In the genomic region with DNA sequence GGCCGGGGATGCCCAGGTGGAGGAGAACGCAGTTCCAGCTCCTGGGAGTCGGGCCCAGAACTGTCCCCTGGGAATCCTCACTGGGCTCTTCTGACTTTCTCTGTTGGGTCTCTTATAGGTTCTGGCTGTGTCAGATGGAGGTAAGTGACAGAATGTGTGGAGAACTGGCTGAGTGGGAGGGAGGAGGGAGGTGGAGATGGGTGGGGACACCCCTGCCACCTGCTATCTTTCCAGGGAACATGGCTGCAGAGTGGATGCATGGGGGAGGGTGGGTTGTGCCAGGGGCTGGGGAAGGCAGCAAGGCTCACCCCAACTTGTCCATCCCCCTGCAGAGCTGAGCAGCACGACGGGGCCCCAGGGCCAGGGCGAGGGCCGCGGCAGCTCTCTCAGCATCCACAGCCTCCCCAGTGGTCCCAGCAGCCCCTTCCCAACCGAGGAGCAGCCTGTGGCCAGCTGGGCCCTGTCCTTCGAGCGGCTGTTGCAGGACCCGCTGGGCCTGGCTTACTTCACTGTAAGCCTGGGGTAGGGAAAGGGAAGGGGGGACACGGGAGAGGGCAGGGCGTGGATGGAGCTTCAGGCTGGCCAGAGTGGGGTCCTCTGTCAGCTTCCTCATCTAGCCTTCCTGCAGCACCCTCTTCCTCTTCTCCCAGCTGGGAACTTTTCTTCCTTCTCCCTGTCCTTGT, we compare ENCODE assay signal across 1 cellular context.
TF ChIP-seq lines count a peak whose summit lies in the region.

No MANE protein-coding gene starts in this region.

TF ChIP-seq in SK-N-SH treated with all-trans-retinoic acid at 6 μM for 48 hours, 23 proteins besides CTCF, POLR2A, EP300 and RAD21 (continued from another document):
- TF ChIP-seq, protein P1, sequence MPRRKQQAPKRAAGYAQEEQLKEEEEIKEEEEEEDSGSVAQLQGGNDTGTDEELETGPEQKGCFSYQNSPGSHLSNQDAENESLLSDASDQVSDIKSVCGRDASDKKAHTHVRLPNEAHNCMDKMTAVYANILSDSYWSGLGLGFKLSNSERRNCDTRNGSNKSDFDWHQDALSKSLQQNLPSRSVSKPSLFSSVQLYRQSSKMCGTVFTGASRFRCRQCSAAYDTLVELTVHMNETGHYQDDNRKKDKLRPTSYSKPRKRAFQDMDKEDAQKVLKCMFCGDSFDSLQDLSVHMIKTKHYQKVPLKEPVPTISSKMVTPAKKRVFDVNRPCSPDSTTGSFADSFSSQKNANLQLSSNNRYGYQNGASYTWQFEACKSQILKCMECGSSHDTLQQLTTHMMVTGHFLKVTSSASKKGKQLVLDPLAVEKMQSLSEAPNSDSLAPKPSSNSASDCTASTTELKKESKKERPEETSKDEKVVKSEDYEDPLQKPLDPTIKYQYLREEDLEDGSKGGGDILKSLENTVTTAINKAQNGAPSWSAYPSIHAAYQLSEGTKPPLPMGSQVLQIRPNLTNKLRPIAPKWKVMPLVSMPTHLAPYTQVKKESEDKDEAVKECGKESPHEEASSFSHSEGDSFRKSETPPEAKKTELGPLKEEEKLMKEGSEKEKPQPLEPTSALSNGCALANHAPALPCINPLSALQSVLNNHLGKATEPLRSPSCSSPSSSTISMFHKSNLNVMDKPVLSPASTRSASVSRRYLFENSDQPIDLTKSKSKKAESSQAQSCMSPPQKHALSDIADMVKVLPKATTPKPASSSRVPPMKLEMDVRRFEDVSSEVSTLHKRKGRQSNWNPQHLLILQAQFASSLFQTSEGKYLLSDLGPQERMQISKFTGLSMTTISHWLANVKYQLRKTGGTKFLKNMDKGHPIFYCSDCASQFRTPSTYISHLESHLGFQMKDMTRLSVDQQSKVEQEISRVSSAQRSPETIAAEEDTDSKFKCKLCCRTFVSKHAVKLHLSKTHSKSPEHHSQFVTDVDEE (CRISPR knock-in tag; IDR thresholded peaks at IDR 0.05), result no peak
- TF ChIP-seq TOX (CRISPR knock-in tag; IDR thresholded peaks at IDR 0.05; ENCODE audit: borderline replicate concordance) (no peak), TCF4 (CRISPR knock-in tag; IDR thresholded peaks at IDR 0.05; ENCODE audit: borderline replicate concordance) (no peak), ZNF565 (CRISPR knock-in tag; conservative IDR thresholded peaks at IDR 0.05; ENCODE audit: low read depth) (no peak), ESRRG (CRISPR knock-in tag; IDR thresholded peaks at IDR 0.05) (no peak), ZC3H10 (CRISPR knock-in tag; IDR thresholded peaks at IDR 0.05) (no peak), ZFP30 (CRISPR knock-in tag; IDR thresholded peaks at IDR 0.05) (no peak), CSDC2 (CRISPR knock-in tag; IDR thresholded peaks at IDR 0.05) (no peak), ARNTL (CRISPR knock-in tag; IDR thresholded peaks at IDR 0.05; ENCODE audit: borderline replicate concordance, low read depth) (no peak), ZNF8 (CRISPR knock-in tag; IDR thresholded peaks at IDR 0.05) (no peak), BACH2 (CRISPR knock-in tag; IDR thresholded peaks at IDR 0.05; ENCODE audit: borderline replicate concordance) (no peak)
- TF ChIP-seq, protein P2, sequence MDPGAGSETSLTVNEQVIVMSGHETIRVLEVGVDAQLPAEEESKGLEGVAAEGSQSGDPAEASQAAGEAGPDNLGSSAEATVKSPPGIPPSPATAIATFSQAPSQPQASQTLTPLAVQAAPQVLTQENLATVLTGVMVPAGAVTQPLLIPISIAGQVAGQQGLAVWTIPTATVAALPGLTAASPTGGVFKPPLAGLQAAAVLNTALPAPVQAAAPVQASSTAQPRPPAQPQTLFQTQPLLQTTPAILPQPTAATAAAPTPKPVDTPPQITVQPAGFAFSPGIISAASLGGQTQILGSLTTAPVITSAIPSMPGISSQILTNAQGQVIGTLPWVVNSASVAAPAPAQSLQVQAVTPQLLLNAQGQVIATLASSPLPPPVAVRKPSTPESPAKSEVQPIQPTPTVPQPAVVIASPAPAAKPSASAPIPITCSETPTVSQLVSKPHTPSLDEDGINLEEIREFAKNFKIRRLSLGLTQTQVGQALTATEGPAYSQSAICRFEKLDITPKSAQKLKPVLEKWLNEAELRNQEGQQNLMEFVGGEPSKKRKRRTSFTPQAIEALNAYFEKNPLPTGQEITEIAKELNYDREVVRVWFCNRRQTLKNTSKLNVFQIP (CRISPR knock-in tag; IDR thresholded peaks at IDR 0.05; ENCODE audit: borderline replicate concordance, low read depth), result no peak
